8 cellular contexts compared by ENCODE assay signal in the genomic region with DNA sequence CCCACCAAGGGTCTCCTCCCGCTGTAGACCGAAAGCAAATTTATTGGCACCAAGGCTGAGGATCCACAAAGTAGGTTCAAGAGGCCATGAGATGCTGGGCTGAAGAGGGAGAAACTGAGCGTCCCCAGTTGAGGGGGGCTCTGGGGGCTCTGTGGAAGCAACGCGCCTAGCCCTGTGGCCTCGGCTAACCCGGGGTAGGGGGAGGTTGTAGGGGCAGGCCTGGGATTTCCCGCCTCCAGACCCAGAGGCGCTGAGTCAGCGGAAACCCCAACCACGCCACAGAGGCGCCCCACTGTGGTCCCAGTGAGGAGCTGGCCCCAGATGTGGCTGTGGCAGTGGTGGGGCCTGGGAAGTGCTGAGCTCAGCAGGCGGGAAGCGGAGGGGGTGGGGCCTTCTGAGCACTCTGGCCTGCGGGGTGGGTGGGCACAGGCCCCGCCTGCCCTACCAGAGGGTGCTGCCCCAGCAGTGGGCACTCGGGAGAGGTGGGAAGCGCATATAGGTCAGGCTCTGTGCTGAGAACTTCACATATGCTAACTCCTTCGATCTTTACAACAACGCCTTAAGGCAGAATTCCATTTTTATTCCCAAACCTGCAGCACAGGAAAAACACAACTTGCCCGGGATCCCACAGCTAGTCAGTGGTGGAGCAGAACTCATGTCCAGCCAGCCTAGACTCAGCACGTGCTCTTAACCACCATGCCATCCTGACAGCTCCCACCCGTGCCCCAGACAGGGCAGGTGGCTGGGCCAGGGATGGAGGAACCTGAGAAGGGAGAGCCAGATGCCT. TPM values are rescaled to one million over a fixed set of nuclear protein-coding genes. Genes with fewer than 3 reads are reported as not detected.
A peak's percentile ranks its signal among the peaks of the same experiment; 100 is the strongest.
DNase-seq lines count a peak whose midpoint lies in the region; ATAC-seq and TF ChIP-seq lines count a peak whose summit lies in the region.

No MANE protein-coding gene starts in this region.

- no peaks in the 10 kb centered on the region for H3K36me3 ChIP-seq in smooth muscle cell (ENCODE audit: low read depth)

- peak overlapping the region; percentile 89 for H3K4me2 ChIP-seq in smooth muscle cell

- H3K4me1 ChIP-seq in smooth muscle cell (ENCODE audit: low read depth) = peaks cover 24% of the 10 kb centered on the region

- WGBS in smooth muscle cell (ENCODE audit: low lambda C conversion rate) = 19% methylated on average over 23 of the region's 23 CpGs

- peak overlapping the region; percentile 93 for H3K27ac ChIP-seq in smooth muscle cell (ENCODE audit: low read depth)

- no peaks in the 10 kb centered on the region for H3K9me3 ChIP-seq in smooth muscle cell (replicated peaks; ENCODE audit: low read depth)

- peak overlapping the region; percentile 57 for H3K4me3 ChIP-seq in smooth muscle cell

- no peak overlapping the region for H2AFZ ChIP-seq in smooth muscle cell (ENCODE audit: low read depth)

- peak; percentile 43; the same call in 2 of the 3 replicates for TF ChIP-seq CTCF in GM12872 (IDR thresholded peaks at IDR 0.05; ENCODE audit: insufficient read depth, low read depth, low read length)
- peak; percentile 15 for TF ChIP-seq CTCF in smooth muscle cell (IDR thresholded peaks at IDR 0.05; ENCODE audit: borderline replicate concordance, insufficient read depth, poor library complexity, severe bottlenecking)

- ATAC-seq in HG03097 (IDR thresholded peaks at IDR 0.05; ENCODE audit: low FRiP score, unreplicated experiment) = no peak

- DNase-seq in RPMI7951 (ENCODE audit: low read depth) = peak; percentile 65
- peak; percentile 46 for DNase-seq in activated naive CD4-positive, alpha-beta T cell treated with anti-CD3 and anti-CD28 coated beads, Interleukin-2, amount 50 U/mL, for 16 hours
- DNase-seq in hepatic stellate cell (ENCODE audit: low spot score) = peak; percentile 63
- DNase-seq in smooth muscle cell (lab: John Stamatoyannopoulos, UW; ENCODE audit: unreplicated experiment) = peak; percentile 61
- no peak for DNase-seq in NCI-H1436 (lab: John Stamatoyannopoulos, UW)
- no peak for DNase-seq in NCI-H2081 (lab: John Stamatoyannopoulos, UW)

- no peaks in the 10 kb centered on the region for H4K20me1 ChIP-seq in smooth muscle cell (ENCODE audit: low read depth)

- H3F3A ChIP-seq in smooth muscle cell (ENCODE audit: low read depth) = peaks cover 44% of the 10 kb centered on the region

- peaks cover 28% of the 10 kb centered on the region for H3K79me2 ChIP-seq in smooth muscle cell (ENCODE audit: low read depth)

- no peaks in the 10 kb centered on the region for H3K27me3 ChIP-seq in smooth muscle cell (ENCODE audit: low read depth)

- H3K9ac ChIP-seq in smooth muscle cell (ENCODE audit: low read depth) = peak overlapping the region; percentile 59

RNA-seq across cellular contexts. Expression of a gene that starts 1.5 kb away (rescaled TPM):
- 6.9 and 7.1 TPM in 2 replicates for total RNA-seq in RPMI7951 (2014; rRNA removed; shearing (Covaris generic))
- 67.3 and 105 TPM in 2 replicates for total RNA-seq in smooth muscle cell
- 126 and 152 TPM in 2 replicates for polyA plus RNA-seq in smooth muscle cell

RNA-seq across cellular contexts. Expression of a gene that starts 58.9 kb away (rescaled TPM):
- 3.4 and 6.7 TPM in 2 replicates for total RNA-seq in RPMI7951 (2014; rRNA removed; shearing (Covaris generic))
- 8.8 and 10.6 TPM in 2 replicates for total RNA-seq in smooth muscle cell
- 7.5 and 9.4 TPM in 2 replicates for polyA plus RNA-seq in smooth muscle cell

Comparison
In these comparisons a context has a peak if more than half of its experiments do, and no peak if none do; other contexts are left out.
1. DNase-seq: peak in RPMI7951 (single experiment), activated naive CD4-positive, alpha-beta T cell treated with anti-CD3 and anti-CD28 coated beads, Interleukin-2, amount 50 U/mL, for 16 hours (single experiment), hepatic stellate cell (single experiment) and smooth muscle cell (single experiment); none in NCI-H1436 (single experiment) and NCI-H2081 (0 of 2).